ENCODE assay signal across 13 cellular contexts in the genomic region with DNA sequence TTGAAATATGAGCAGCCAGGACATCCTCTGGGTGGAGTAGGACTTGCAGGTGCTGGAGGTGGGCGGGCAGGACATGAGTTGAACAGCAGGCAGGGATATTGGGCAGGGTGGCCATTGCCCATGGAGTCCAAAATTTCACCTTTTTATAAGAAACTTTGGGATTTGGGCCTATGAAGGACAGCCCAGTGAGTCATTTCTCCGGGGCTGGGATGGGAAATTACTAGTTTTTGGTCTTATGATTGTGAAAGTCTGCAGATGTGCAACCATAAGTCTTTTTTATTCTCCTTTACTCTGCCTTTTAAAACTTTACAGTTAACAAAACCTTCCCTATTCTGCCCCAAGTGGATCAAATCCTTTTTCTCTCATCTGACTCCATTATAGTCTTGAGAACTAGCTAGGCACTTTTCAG.
DNase-seq lines count a peak whose midpoint lies in the region; ATAC-seq, FAIRE-seq and TF ChIP-seq lines count a peak whose summit lies in the region.
"Had no signal": no experiment of that assay in that cellular context is flagged by ENCODE, and none has a peak within 500 bp of the region (broad histone marks: within the 10 kb centered on the region; RNA-seq: fewer than 3 reads in every experiment).

No MANE protein-coding gene starts in this region.

- ATAC-seq in DND-41 (ENCODE audit: insufficient read depth, low read depth) (no peak), left ventricle myocardium superior (peak; percentile 73), GM18511 (IDR thresholded peaks at IDR 0.05; ENCODE audit: unreplicated experiment) (no peak), HG02588 (IDR thresholded peaks at IDR 0.05; ENCODE audit: unreplicated experiment) (no peak)

- H3K4me1 ChIP-seq in DND-41 (ENCODE audit: insufficient read depth, low read length), result peaks cover 16% of the 10 kb centered on the region

- 0 out of 2 replicates have a peak overlapping the region, but pooled peaks have one; percentile 52 for H3K4me2 ChIP-seq in DND-41 (ENCODE audit: insufficient read depth, low read length)

- DNase-seq in DND-41 (no peak), bronchial epithelial cell (ENCODE audit: low read depth) (peak; percentile 47), left ventricle myocardium superior (no peak), skeletal muscle cell (ENCODE audit: low read depth) (peak; percentile 41), foreskin melanocyte (no peak)
- DNase-seq in effector CD4-positive, alpha-beta T cell, result no peak
- DNase-seq: activated CD4-positive, alpha-beta T cell treated with anti-CD3 and anti-CD28 coated beads for 1 hour; activated naive CD8-positive, alpha-beta T cell treated with anti-CD3 and anti-CD28 coated beads for 36 hours; NCI-H1048; NCI-H510A had no signal

- no peaks in the 10 kb centered on the region for H3K9me3 ChIP-seq in DND-41 (ENCODE audit: insufficient read depth, low read length, severe bottlenecking)
- H3K9me3 ChIP-seq: tibial artery had no signal

- H3K79me2 ChIP-seq in DND-41 (ENCODE audit: insufficient read depth, low read length), result no peaks in the 10 kb centered on the region

- no peaks in the 10 kb centered on the region for H4K20me1 ChIP-seq in DND-41 (ENCODE audit: insufficient read depth, low read length)

- no peak overlapping the region for H3K9ac ChIP-seq in DND-41 (ENCODE audit: low read depth, low read length)

- H2AFZ ChIP-seq in DND-41 (ENCODE audit: low read depth, low read length), result no peak overlapping the region

- TF ChIP-seq CTCF in DND-41 (IDR thresholded peaks at IDR 0.05; ENCODE audit: borderline replicate concordance, extremely low read depth, low read length, poor library complexity, severe bottlenecking) (no peak), bronchial epithelial cell (IDR thresholded peaks at IDR 0.05; ENCODE audit: insufficient read depth, low read length, severe bottlenecking) (no peak)

- H3K36me3 ChIP-seq in DND-41 (ENCODE audit: insufficient read depth, low read length) (no peaks in the 10 kb centered on the region), bronchial epithelial cell (ENCODE audit: control insufficient read depth, insufficient read depth, low read length) (no peaks in the 10 kb centered on the region)
- H3K36me3 ChIP-seq: tibial artery had no signal

- intact Hi-C loops in left ventricle myocardium superior (cut with micrococcal nuclease), result no loop called here

- no peaks in the 10 kb centered on the region for H3K27me3 ChIP-seq in DND-41 (ENCODE audit: insufficient read depth, low read length, poor library complexity)
- H3K27me3 ChIP-seq in bronchial epithelial cell (ENCODE audit: control insufficient read depth, insufficient read depth, low read length), result no peaks in the 10 kb centered on the region
- H3K27me3 ChIP-seq: tibial artery had no signal

- FAIRE-seq in bronchial epithelial cell (lab: Jason Lieb, UNC), result no peak

- H3K4me3 ChIP-seq in DND-41 (ENCODE audit: low read depth in 1 of 2, low read length in 2 of 2), result no peak overlapping the region
- H3K4me3 ChIP-seq in bronchial epithelial cell (ENCODE audit: low read depth, low read length), result no peak overlapping the region
- no peak overlapping the region for H3K4me3 ChIP-seq in skeletal muscle cell (ENCODE audit: low read depth, low read length)
- H3K4me3 ChIP-seq: tibial artery had no signal

- H3K27ac ChIP-seq in DND-41 (ENCODE audit: low read length), result no peak overlapping the region

Comparison
In these comparisons a context has a peak if more than half of its experiments do, and no peak if none do; other contexts are left out.
1. DNase-seq: peak in bronchial epithelial cell (single experiment) and skeletal muscle cell (single experiment); none in DND-41 (single experiment), left ventricle myocardium superior (single experiment), effector CD4-positive, alpha-beta T cell (single experiment) and foreskin melanocyte (single experiment).